ENCODE assay signal across 32 cellular contexts in the genomic region with DNA sequence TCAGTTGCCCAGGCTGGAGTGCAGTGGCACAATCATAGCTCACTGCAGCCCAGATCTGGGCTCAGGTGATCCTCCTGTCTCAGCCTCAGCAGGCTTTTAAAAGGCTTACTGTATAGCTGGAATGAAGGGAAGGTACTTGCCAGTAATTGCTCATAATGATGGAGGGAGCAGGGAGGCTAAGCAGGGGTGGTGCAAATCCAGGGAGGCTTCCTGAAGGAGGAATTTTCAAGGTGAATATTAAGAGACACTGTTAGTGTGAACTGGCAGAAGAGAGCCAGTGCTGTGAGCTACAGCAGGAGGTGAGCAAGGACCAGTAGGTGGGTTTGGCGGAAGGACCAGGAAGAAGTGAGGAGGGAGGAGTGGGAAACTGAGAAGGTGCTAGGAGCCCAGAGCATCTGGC. TPM values are rescaled to one million over a fixed set of nuclear protein-coding genes. Genes with fewer than 3 reads are reported as not detected.
"Had no signal": no experiment of that assay in that cellular context is flagged by ENCODE, and none has a peak within 500 bp of the region (broad histone marks: within the 10 kb centered on the region; RNA-seq: fewer than 3 reads in every experiment).

No MANE protein-coding gene starts in this region.

- H3K9me3 Mint-ChIP-seq: dendritic cell treated with granulocyte-macrophage colony-stimulating factor and Interleukin-4, amounts not matched to agents 40 ng/mL and 50 ng/mL, for 4 days; endodermal cell; memory B cell; natural killer cell; stimulated activated memory B cell treated with anti-CD40 and anti-IgM and Interleukin-4, amounts not matched to agents 10 μg/mL and 1 μg/mL and 100 μg/mL, for 72 hours; type B pancreatic cell had no signal

- H3K4me3 ChIP-seq: colonic mucosa, gastrocnemius medialis, heart left ventricle, hepatocyte, lung, prostate gland, right atrium auricular region, smooth muscle cell, testis, tibial artery had no signal

- H3K4me2 ChIP-seq: hepatocyte, smooth muscle cell had no signal

- H3K4me1 ChIP-seq: colonic mucosa, gastrocnemius medialis, heart left ventricle, prostate gland, right atrium auricular region, testis, tibial artery had no signal

- H3K27ac ChIP-seq: colonic mucosa, epithelial cell of prostate, gastrocnemius medialis, heart left ventricle, hepatocyte, prostate gland, right atrium auricular region, testis, tibial artery had no signal

- H2AFZ ChIP-seq: hepatocyte had no signal

- H3K27me3 ChIP-seq: colonic mucosa, gastrocnemius medialis, right atrium auricular region, testis had no signal

- H3K79me2 ChIP-seq: hepatocyte had no signal

- H3K4me1 Mint-ChIP-seq: endodermal cell; memory B cell; natural killer cell; stimulated activated memory B cell treated with anti-CD40 and anti-IgM and Interleukin-4, amounts not matched to agents 10 μg/mL and 1 μg/mL and 100 μg/mL, for 72 hours had no signal

- H3K36me3 ChIP-seq: colonic mucosa, gastrocnemius medialis, heart left ventricle, prostate gland, right atrium auricular region, tibial artery had no signal

- H3K4me3 Mint-ChIP-seq: dendritic cell treated with granulocyte-macrophage colony-stimulating factor and Interleukin-4, amounts not matched to agents 40 ng/mL and 50 ng/mL, for 4 days; endodermal cell; memory B cell; natural killer cell; stimulated activated memory B cell treated with anti-CD40 and anti-IgM and Interleukin-4, amounts not matched to agents 10 μg/mL and 1 μg/mL and 100 μg/mL, for 72 hours; type B pancreatic cell had no signal

- H3K36me3 Mint-ChIP-seq: memory B cell; natural killer cell; stimulated activated memory B cell treated with anti-CD40 and anti-IgM and Interleukin-4, amounts not matched to agents 10 μg/mL and 1 μg/mL and 100 μg/mL, for 72 hours; type B pancreatic cell had no signal

- H3K27ac Mint-ChIP-seq: dendritic cell treated with granulocyte-macrophage colony-stimulating factor and Interleukin-4, amounts not matched to agents 40 ng/mL and 50 ng/mL, for 4 days; endodermal cell; memory B cell; natural killer cell; stimulated activated memory B cell treated with anti-CD40 and anti-IgM and Interleukin-4, amounts not matched to agents 10 μg/mL and 1 μg/mL and 100 μg/mL, for 72 hours; type B pancreatic cell had no signal

- DNase-seq: colonic mucosa; effector CD8-positive, alpha-beta T cell; endodermal cell; foreskin fibroblast; gastrocnemius medialis; heart left ventricle; kidney; natural killer cell; stimulated activated CD4-positive, alpha-beta T cell treated with anti-CD3 and anti-CD28 coated beads, Interleukin-12 subunit alpha, Interleukin-12 subunit beta, amount 100 ng/mL, for 4 hours; stimulated activated CD4-positive, alpha-beta T cell treated with anti-CD3 and anti-CD28 coated beads, Interleukin-1b, Interleukin-23, amount 100 ng/mL, for 48 hours; stimulated activated CD4-positive, alpha-beta T cell treated with anti-CD3 and anti-CD28 coated beads, Interleukin-4, amount 100 ng/mL, for 1 hour; stimulated activated naive CD8-positive, alpha-beta T cell treated with anti-CD3 and anti-CD28 coated beads, Interleukin-15, Interleukin-2, amounts not matched to agents 100 U/mL and 50 U/mL, for 24 hours; testis; tibial artery had no signal

- H3K9me3 ChIP-seq: colonic mucosa, gastrocnemius medialis, heart left ventricle, prostate gland, right atrium auricular region, testis, tibial artery had no signal

RNA-seq across cellular contexts. Expression of gene CRHR1, which starts 24.7 kb away (rescaled TPM):
- total RNA-seq: colonic mucosa, gastrocnemius medialis, glomerular endothelial cell, hepatocyte, kidney, left lobe of liver, liver, lung, mononuclear cell, natural killer cell, osteocyte, right atrium auricular region had no signal

RNA-seq across cellular contexts. Expression of gene SPPL2C, which starts 35.8 kb away (rescaled TPM):
- total RNA-seq: colonic mucosa, endodermal cell, esophagus mucosa, gastrocnemius medialis, glomerular endothelial cell, heart left ventricle, hepatocyte, kidney, left lobe of liver, liver, lung, mononuclear cell, natural killer cell, osteocyte, right atrium auricular region, sciatic nerve, smooth muscle cell, urinary bladder had no signal
